ENCODE assay signal across 1 cellular context in genomic region chr17:7717756-7718350, GRCh38.
A peak's percentile ranks its signal among the peaks of the same experiment; 100 is the strongest.
TF ChIP-seq lines count a peak whose summit lies in the region.

No MANE protein-coding gene starts in this region.

TF ChIP-seq in K562, 482 proteins besides CTCF, POLR2A, EP300 and RAD21 (continues in another document):
- TF ChIP-seq BRD9 (IDR thresholded peaks at IDR 0.05; ENCODE audit: low read depth, partially characterized antibody) (no peak), PHF8 (IDR thresholded peaks at IDR 0.05; ENCODE audit: borderline replicate concordance, low read length) (no peak), HDAC1 (IDR thresholded peaks at IDR 0.05) (peak in 1 of 2 experiments; percentile 53; a peak in 1 of 4 replicates), TAF7 (tag; IDR thresholded peaks at IDR 0.05) (no peak), ZNF561 (CRISPR knock-in tag; conservative IDR thresholded peaks at IDR 0.05) (no peak), FOXJ3 (CRISPR knock-in tag; IDR thresholded peaks at IDR 0.05) (no peak), NR2C2 (CRISPR knock-in tag; IDR thresholded peaks at IDR 0.05) (no peak), NR2C2 (tag; IDR thresholded peaks at IDR 0.05) (no peak), ZNF197 (CRISPR knock-in tag; IDR thresholded peaks at IDR 0.05; ENCODE audit: low read depth) (no peak), GATA2 (CRISPR knock-in tag; IDR thresholded peaks at IDR 0.05) (no peak), ZNF146 (CRISPR knock-in tag; IDR thresholded peaks at IDR 0.05; ENCODE audit: unreplicated experiment) (no peak), THAP12 (CRISPR knock-in tag; IDR thresholded peaks at IDR 0.05) (no peak), ZNF23 (CRISPR knock-in tag; IDR thresholded peaks at IDR 0.05) (no peak), DACH1 (IDR thresholded peaks at IDR 0.05; ENCODE audit: partially characterized antibody) (no peak), HINFP (tag; conservative IDR thresholded peaks at IDR 0.05; ENCODE audit: low read depth) (no peak), ELF2 (CRISPR knock-in tag; IDR thresholded peaks at IDR 0.05) (no peak), KHSRP (IDR thresholded peaks at IDR 0.05) (no peak), STAG1 (CRISPR knock-in tag; IDR thresholded peaks at IDR 0.05; ENCODE audit: borderline replicate concordance) (no peak), ZNF384 (IDR thresholded peaks at IDR 0.05; ENCODE audit: low read depth, low read length) (no peak), MCM2 (IDR thresholded peaks at IDR 0.05; ENCODE audit: low read depth) (no peak), NRF1 (conservative IDR thresholded peaks at IDR 0.05 in 1 of 2, IDR thresholded peaks at IDR 0.05 in 1 of 2) (peak in 1 of 2 experiments; percentile 65; a peak in 3 of 4 replicates), CAMTA2 (CRISPR knock-in tag; conservative IDR thresholded peaks at IDR 0.05) (no peak), RAD51 (IDR thresholded peaks at IDR 0.05; ENCODE audit: borderline replicate concordance, low read depth) (no peak), ZBTB8A (IDR thresholded peaks at IDR 0.05; ENCODE audit: partially characterized antibody) (no peak), MYC (IDR thresholded peaks at IDR 0.05; ENCODE audit: low read depth, low read length) (no peak), MYC (CRISPR knock-in tag; IDR thresholded peaks at IDR 0.05; ENCODE audit: borderline replicate concordance, low read depth) (no peak), SMAD1 (IDR thresholded peaks at IDR 0.05; ENCODE audit: low read depth, low read length, partially characterized antibody) (no peak), ZC3H11A (IDR thresholded peaks at IDR 0.05; ENCODE audit: low read depth, low read length) (no peak), CHD1 (IDR thresholded peaks at IDR 0.05; ENCODE audit: low read length) (no peak), MLLT1 (IDR thresholded peaks at IDR 0.05) (no peak), E2F3 (CRISPR knock-in tag; IDR thresholded peaks at IDR 0.05) (no peak), TBL1XR1 (IDR thresholded peaks at IDR 0.05; ENCODE audit: low read length in 2 of 2) (no peak), RFX5 (IDR thresholded peaks at IDR 0.05; ENCODE audit: low read depth, low read length) (no peak), ARID1B (IDR thresholded peaks at IDR 0.05) (no peak)
- TF ChIP-seq, protein P1, sequence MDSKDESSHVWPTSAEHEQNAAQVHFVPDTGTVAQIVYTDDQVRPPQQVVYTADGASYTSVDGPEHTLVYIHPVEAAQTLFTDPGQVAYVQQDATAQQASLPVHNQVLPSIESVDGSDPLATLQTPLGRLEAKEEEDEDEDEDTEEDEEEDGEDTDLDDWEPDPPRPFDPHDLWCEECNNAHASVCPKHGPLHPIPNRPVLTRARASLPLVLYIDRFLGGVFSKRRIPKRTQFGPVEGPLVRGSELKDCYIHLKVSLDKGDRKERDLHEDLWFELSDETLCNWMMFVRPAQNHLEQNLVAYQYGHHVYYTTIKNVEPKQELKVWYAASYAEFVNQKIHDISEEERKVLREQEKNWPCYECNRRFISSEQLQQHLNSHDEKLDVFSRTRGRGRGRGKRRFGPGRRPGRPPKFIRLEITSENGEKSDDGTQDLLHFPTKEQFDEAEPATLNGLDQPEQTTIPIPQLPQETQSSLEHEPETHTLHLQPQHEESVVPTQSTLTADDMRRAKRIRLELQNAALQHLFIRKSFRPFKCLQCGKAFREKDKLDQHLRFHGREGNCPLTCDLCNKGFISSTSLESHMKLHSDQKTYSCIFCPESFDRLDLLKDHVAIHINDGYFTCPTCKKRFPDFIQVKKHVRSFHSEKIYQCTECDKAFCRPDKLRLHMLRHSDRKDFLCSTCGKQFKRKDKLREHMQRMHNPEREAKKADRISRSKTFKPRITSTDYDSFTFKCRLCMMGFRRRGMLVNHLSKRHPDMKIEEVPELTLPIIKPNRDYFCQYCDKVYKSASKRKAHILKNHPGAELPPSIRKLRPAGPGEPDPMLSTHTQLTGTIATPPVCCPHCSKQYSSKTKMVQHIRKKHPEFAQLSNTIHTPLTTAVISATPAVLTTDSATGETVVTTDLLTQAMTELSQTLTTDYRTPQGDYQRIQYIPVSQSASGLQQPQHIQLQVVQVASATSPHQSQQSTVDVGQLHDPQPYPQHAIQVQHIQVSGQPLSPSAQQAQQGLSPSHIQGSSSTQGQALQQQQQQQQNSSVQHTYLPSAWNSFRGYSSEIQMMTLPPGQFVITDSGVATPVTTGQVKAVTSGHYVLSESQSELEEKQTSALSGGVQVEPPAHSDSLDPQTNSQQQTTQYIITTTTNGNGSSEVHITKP (IDR thresholded peaks at IDR 0.05; ENCODE audit: partially characterized antibody), result peak; percentile 7
- TF ChIP-seq, protein P2, sequence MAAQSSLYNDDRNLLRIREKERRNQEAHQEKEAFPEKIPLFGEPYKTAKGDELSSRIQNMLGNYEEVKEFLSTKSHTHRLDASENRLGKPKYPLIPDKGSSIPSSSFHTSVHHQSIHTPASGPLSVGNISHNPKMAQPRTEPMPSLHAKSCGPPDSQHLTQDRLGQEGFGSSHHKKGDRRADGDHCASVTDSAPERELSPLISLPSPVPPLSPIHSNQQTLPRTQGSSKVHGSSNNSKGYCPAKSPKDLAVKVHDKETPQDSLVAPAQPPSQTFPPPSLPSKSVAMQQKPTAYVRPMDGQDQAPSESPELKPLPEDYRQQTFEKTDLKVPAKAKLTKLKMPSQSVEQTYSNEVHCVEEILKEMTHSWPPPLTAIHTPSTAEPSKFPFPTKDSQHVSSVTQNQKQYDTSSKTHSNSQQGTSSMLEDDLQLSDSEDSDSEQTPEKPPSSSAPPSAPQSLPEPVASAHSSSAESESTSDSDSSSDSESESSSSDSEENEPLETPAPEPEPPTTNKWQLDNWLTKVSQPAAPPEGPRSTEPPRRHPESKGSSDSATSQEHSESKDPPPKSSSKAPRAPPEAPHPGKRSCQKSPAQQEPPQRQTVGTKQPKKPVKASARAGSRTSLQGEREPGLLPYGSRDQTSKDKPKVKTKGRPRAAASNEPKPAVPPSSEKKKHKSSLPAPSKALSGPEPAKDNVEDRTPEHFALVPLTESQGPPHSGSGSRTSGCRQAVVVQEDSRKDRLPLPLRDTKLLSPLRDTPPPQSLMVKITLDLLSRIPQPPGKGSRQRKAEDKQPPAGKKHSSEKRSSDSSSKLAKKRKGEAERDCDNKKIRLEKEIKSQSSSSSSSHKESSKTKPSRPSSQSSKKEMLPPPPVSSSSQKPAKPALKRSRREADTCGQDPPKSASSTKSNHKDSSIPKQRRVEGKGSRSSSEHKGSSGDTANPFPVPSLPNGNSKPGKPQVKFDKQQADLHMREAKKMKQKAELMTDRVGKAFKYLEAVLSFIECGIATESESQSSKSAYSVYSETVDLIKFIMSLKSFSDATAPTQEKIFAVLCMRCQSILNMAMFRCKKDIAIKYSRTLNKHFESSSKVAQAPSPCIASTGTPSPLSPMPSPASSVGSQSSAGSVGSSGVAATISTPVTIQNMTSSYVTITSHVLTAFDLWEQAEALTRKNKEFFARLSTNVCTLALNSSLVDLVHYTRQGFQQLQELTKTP (IDR thresholded peaks at IDR 0.05; ENCODE audit: low read depth in 1 of 2, partially characterized antibody in 2 of 2), result no peak
- TF ChIP-seq, protein P3, sequence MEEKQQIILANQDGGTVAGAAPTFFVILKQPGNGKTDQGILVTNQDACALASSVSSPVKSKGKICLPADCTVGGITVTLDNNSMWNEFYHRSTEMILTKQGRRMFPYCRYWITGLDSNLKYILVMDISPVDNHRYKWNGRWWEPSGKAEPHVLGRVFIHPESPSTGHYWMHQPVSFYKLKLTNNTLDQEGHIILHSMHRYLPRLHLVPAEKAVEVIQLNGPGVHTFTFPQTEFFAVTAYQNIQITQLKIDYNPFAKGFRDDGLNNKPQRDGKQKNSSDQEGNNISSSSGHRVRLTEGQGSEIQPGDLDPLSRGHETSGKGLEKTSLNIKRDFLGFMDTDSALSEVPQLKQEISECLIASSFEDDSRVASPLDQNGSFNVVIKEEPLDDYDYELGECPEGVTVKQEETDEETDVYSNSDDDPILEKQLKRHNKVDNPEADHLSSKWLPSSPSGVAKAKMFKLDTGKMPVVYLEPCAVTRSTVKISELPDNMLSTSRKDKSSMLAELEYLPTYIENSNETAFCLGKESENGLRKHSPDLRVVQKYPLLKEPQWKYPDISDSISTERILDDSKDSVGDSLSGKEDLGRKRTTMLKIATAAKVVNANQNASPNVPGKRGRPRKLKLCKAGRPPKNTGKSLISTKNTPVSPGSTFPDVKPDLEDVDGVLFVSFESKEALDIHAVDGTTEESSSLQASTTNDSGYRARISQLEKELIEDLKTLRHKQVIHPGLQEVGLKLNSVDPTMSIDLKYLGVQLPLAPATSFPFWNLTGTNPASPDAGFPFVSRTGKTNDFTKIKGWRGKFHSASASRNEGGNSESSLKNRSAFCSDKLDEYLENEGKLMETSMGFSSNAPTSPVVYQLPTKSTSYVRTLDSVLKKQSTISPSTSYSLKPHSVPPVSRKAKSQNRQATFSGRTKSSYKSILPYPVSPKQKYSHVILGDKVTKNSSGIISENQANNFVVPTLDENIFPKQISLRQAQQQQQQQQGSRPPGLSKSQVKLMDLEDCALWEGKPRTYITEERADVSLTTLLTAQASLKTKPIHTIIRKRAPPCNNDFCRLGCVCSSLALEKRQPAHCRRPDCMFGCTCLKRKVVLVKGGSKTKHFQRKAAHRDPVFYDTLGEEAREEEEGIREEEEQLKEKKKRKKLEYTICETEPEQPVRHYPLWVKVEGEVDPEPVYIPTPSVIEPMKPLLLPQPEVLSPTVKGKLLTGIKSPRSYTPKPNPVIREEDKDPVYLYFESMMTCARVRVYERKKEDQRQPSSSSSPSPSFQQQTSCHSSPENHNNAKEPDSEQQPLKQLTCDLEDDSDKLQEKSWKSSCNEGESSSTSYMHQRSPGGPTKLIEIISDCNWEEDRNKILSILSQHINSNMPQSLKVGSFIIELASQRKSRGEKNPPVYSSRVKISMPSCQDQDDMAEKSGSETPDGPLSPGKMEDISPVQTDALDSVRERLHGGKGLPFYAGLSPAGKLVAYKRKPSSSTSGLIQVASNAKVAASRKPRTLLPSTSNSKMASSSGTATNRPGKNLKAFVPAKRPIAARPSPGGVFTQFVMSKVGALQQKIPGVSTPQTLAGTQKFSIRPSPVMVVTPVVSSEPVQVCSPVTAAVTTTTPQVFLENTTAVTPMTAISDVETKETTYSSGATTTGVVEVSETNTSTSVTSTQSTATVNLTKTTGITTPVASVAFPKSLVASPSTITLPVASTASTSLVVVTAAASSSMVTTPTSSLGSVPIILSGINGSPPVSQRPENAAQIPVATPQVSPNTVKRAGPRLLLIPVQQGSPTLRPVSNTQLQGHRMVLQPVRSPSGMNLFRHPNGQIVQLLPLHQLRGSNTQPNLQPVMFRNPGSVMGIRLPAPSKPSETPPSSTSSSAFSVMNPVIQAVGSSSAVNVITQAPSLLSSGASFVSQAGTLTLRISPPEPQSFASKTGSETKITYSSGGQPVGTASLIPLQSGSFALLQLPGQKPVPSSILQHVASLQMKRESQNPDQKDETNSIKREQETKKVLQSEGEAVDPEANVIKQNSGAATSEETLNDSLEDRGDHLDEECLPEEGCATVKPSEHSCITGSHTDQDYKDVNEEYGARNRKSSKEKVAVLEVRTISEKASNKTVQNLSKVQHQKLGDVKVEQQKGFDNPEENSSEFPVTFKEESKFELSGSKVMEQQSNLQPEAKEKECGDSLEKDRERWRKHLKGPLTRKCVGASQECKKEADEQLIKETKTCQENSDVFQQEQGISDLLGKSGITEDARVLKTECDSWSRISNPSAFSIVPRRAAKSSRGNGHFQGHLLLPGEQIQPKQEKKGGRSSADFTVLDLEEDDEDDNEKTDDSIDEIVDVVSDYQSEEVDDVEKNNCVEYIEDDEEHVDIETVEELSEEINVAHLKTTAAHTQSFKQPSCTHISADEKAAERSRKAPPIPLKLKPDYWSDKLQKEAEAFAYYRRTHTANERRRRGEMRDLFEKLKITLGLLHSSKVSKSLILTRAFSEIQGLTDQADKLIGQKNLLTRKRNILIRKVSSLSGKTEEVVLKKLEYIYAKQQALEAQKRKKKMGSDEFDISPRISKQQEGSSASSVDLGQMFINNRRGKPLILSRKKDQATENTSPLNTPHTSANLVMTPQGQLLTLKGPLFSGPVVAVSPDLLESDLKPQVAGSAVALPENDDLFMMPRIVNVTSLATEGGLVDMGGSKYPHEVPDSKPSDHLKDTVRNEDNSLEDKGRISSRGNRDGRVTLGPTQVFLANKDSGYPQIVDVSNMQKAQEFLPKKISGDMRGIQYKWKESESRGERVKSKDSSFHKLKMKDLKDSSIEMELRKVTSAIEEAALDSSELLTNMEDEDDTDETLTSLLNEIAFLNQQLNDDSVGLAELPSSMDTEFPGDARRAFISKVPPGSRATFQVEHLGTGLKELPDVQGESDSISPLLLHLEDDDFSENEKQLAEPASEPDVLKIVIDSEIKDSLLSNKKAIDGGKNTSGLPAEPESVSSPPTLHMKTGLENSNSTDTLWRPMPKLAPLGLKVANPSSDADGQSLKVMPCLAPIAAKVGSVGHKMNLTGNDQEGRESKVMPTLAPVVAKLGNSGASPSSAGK (IDR thresholded peaks at IDR 0.05), result peak; percentile 24; the same call in 1 of the 2 replicates
